11 cellular contexts compared by ENCODE assay signal in the genomic region with DNA sequence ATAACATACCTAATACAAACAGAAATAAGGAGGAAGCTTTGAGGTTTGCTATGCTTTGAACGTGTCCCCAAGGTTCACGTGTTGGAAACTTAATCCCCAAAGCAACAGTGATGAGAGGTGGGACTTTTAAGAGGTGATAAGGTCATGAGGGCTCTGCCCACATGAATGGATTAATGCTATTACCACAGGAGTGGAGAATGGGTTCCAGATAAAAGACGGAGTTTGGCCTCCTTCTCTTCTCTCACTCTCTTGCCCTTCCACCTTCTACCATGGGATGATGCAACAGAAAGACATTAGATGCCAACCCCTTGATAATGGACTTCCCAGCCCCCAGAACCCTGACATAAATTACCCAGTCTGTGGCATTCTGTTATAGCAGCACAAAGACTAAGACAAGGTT. TPM values are rescaled to one million over a fixed set of nuclear protein-coding genes. Genes with fewer than 3 reads are reported as not detected.
A peak's percentile ranks its signal among the peaks of the same experiment; 100 is the strongest.
DNase-seq lines count a peak whose midpoint lies in the region; ATAC-seq and TF ChIP-seq lines count a peak whose summit lies in the region.
"Had no signal": no experiment of that assay in that cellular context is flagged by ENCODE, and none has a peak within 500 bp of the region (broad histone marks: within the 10 kb centered on the region; RNA-seq: fewer than 3 reads in every experiment).

No MANE protein-coding gene starts in this region.

- POLR2A ChIA-PET in MCF 10A (lab: Yijun Ruan, JAX): interaction anchor here (1.0 to 2.6 kb wide), 8 partner anchors 8 to 50 kb away, joined by 3 to 12 read pairs (median 4); no protein-coding TSS in a partner anchor

- no peaks in the 10 kb centered on the region for H3K36me3 ChIP-seq in breast epithelium
- H3K36me3 ChIP-seq in subcutaneous abdominal adipose tissue (ENCODE audit: control insufficient read depth in 5 of 5, insufficient read depth in 5 of 5, low read length in 5 of 5): no peaks in the 10 kb centered on the region
- H3K36me3 ChIP-seq in stomach: no peaks in the 10 kb centered on the region

- TF ChIP-seq EP300 in stomach (IDR thresholded peaks at IDR 0.05): no peak

- 23 to 45% (median 37%) methylated on average over 3 of the region's 3 CpGs for WGBS in stomach, 5 donors

- H3K36me3 Mint-ChIP-seq in MCF 10A (ENCODE audit: insufficient read depth, unreplicated experiment): peaks cover 20% of the 10 kb centered on the region
- H3K36me3 Mint-ChIP-seq in T-helper 17 cell (ENCODE audit: low read depth): peaks cover 9% of the 10 kb centered on the region

- TF ChIP-seq CTCF in MCF 10A (IDR thresholded peaks at IDR 0.05; ENCODE audit: unreplicated experiment) (no peak), breast epithelium (IDR thresholded peaks at IDR 0.05) (no peak), stomach (IDR thresholded peaks at IDR 0.05) (no peak)

- H3K4me3 ChIP-seq in breast epithelium: no peak overlapping the region
- H3K4me3 ChIP-seq in subcutaneous abdominal adipose tissue (ENCODE audit: low read depth in 1 of 5, low read length in 5 of 5): no peak overlapping the region
- no peak overlapping the region for H3K4me3 ChIP-seq in stomach

- DNase-seq in MCF 10A (ENCODE audit: unreplicated experiment) (no peak), breast epithelium (ENCODE audit: low spot score in 2 of 2) (no peak), T-helper 17 cell (no peak), erythroblast (lab: John Stamatoyannopoulos, UW) (peak; percentile 78 to 79), OCI-M2 (lab: John Stamatoyannopoulos, UW; ENCODE audit: unreplicated experiment) (no peak), DMS 273 treated with DMSO at 0.1 percent for 48 hours (lab: John Stamatoyannopoulos, UW) (no peak), stomach (no peak)
- DNase-seq: NCI-H1694 had no signal

- TF ChIP-seq POLR2A in breast epithelium (IDR thresholded peaks at IDR 0.05) (no peak), erythroblast (IDR thresholded peaks at IDR 0.05; ENCODE audit: low read length) (peak; percentile 39), stomach (IDR thresholded peaks at IDR 0.05) (no peak)

- no peak overlapping the region for H3K9ac ChIP-seq in subcutaneous abdominal adipose tissue (ENCODE audit: low read length in 5 of 5)

- H3K4me1 ChIP-seq in breast epithelium (no peaks in the 10 kb centered on the region), subcutaneous abdominal adipose tissue (ENCODE audit: control insufficient read depth in 5 of 5, insufficient read depth in 5 of 5, low read length in 5 of 5) (peaks cover 0 to 51% (median 46%) of the 10 kb centered on the region in 5 donors), stomach (peaks cover 44 to 97% (median 71%) of the 10 kb centered on the region in 4 donors)

- H3K4me1 Mint-ChIP-seq in MCF 10A (ENCODE audit: insufficient read depth, unreplicated experiment): peaks cover 59% of the 10 kb centered on the region
- peaks cover 65% of the 10 kb centered on the region for H3K4me1 Mint-ChIP-seq in T-helper 17 cell

- H3K4me3 Mint-ChIP-seq in MCF 10A (ENCODE audit: unreplicated experiment) (no peak overlapping the region), T-helper 17 cell (peak overlapping the region; percentile 80)
- H3K4me3 Mint-ChIP-seq: type B pancreatic cell had no signal

- BruUV-seq in MCF 10A (replicated peaks; lab: Mats Ljungman, UMichigan): no TSS peak

- no peaks in the 10 kb centered on the region for H3K9me3 Mint-ChIP-seq in MCF 10A (ENCODE audit: unreplicated experiment)
- H3K9me3 Mint-ChIP-seq: type B pancreatic cell had no signal

- H3K27ac ChIP-seq in breast epithelium (no peak overlapping the region), subcutaneous abdominal adipose tissue (ENCODE audit: low read depth, low read length) (peak overlapping the region; percentile 11), stomach (no peak overlapping the region)

- H3K9me3 ChIP-seq in breast epithelium: no peaks in the 10 kb centered on the region
- H3K9me3 ChIP-seq in T-helper 17 cell (ENCODE audit: control insufficient read depth, low read length, poor library complexity, severe bottlenecking): no peaks in the 10 kb centered on the region
- H3K9me3 ChIP-seq in subcutaneous abdominal adipose tissue (ENCODE audit: control insufficient read depth in 5 of 5, low read length in 5 of 5): no peaks in the 10 kb centered on the region
- no peaks in the 10 kb centered on the region for H3K9me3 ChIP-seq in stomach

- H3K27me3 Mint-ChIP-seq in MCF 10A (ENCODE audit: insufficient read depth, unreplicated experiment) (no peaks in the 10 kb centered on the region), T-helper 17 cell (no peaks in the 10 kb centered on the region)
- H3K27me3 Mint-ChIP-seq: type B pancreatic cell had no signal

- no peaks in the 10 kb centered on the region for H3K27me3 ChIP-seq in breast epithelium
- H3K27me3 ChIP-seq in subcutaneous abdominal adipose tissue (ENCODE audit: control insufficient read depth in 5 of 5, insufficient read depth in 4 of 5, low read length in 5 of 5): no peaks in the 10 kb centered on the region
- no peaks in the 10 kb centered on the region for H3K27me3 ChIP-seq in stomach

- CTCF ChIA-PET in MCF 10A (lab: Yijun Ruan, JAX): interaction anchor here (0.9 kb wide), 1 partner anchor 61 kb away, joined by 5 read pairs; no protein-coding TSS in a partner anchor

- intact Hi-C loops in MCF 10A (cut with micrococcal nuclease) (no loop called here), breast epithelium (cut with DNase I; ENCODE audit: low total_unique reads) (no loop called here), stomach (cut with DNase I; ENCODE audit: low total_unique reads) (no loop called here)

- peak; percentile 73 for ATAC-seq in T-helper 17 cell
- ATAC-seq: sciatic nerve had no signal

- H3K27ac Mint-ChIP-seq in MCF 10A (ENCODE audit: low read depth, unreplicated experiment): peak overlapping the region; percentile 51
- H3K27ac Mint-ChIP-seq in T-helper 17 cell: peak overlapping the region; percentile 96
- H3K27ac Mint-ChIP-seq: type B pancreatic cell had no signal

RNA-seq across cellular contexts. Expression of a gene that starts 9.6 kb away (rescaled TPM):
- 680 and 703 TPM in 2 replicates for total RNA-seq in MCF 10A (2022)
- 1,000 to 10,000 TPM in 1 of 3 donors, 100 to 1,000 TPM in 2; 438 to 1,565 (median 480) TPM for total RNA-seq in breast epithelium
- 100 to 1,000 TPM; 392 to 428 TPM for total RNA-seq in T-helper 17 cell
- 100 to 1,000 TPM; 134 to 909 (median 278) TPM for total RNA-seq in stomach
- 10 to 100 TPM; 57.9 to 97.9 (median 91.4) TPM for polyA plus RNA-seq in stomach

Comparison
In these comparisons a context has a peak if more than half of its experiments do, and no peak if none do; other contexts are left out.
1. DNase-seq: peak in erythroblast (2 of 2); none in MCF 10A (single experiment), breast epithelium (0 of 2), T-helper 17 cell (0 of 3), OCI-M2 (single experiment), DMS 273 treated with DMSO at 0.1 percent for 48 hours (single experiment) and stomach (single experiment).